Comparison of ENCODE assay signal across 19 cellular contexts in the genomic region with DNA sequence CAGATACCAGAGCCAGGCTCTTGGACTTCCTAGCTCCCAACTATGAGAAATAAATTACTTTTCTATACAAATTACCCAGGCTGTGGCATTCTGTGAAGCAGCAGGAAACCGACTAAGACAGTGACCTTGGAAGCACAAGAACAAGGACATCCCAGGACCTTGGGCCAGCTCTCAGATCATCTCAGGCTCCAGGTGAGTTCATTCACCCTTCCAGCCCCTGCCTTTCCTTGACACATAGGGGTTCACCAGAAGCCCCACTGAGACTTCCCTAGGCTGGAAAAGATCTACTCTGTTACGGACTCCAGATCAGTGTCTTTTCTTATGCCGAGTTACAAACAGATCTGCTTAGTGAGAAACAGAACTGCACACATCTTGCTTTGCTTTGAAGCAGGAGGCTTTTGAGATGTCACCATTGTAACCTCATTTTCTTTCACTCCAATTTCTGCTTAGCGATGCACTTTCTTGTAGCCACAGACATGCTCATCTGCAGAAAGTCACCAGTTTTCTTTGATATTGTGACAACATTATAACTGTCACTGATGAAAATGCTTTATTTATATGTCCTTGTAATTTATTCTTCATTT. TPM values are rescaled to one million over a fixed set of nuclear protein-coding genes. Genes with fewer than 3 reads are reported as not detected.
DNase-seq lines count a peak whose midpoint lies in the region; ATAC-seq and TF ChIP-seq lines count a peak whose summit lies in the region.
"Had no signal": no experiment of that assay in that cellular context is flagged by ENCODE, and none has a peak within 500 bp of the region (broad histone marks: within the 10 kb centered on the region; RNA-seq: fewer than 3 reads in every experiment).

No MANE protein-coding gene starts in this region.

- no peak for DNase-seq in activated T-cell treated with anti-CD3 and anti-CD28 coated beads, Interleukin-2, amount 50 U/mL, for 72 hours
- no peak for DNase-seq in activated T-cell treated with anti-CD3 and anti-CD28 coated beads, Interleukin-2, amount 50 U/mL, for 1 hour
- DNase-seq in MM.1S = peak; percentile 39
- DNase-seq in activated T-helper 2 cell treated with anti-CD3 and anti-CD28 coated beads, Interferon-gamma antibody, Interleukin-2, Interleukin-4, amounts not matched to agents 10 μg/mL and 5 μg/mL and 100 μg/mL, durations not matched to agents 14 hours and 24 hours and 36 hours (ENCODE audit: low spot score) = no peak
- DNase-seq in stimulated activated effector memory CD8-positive, alpha-beta T cell treated with anti-CD3 and anti-CD28 coated beads, Interleukin-12 subunit alpha, Interleukin-12 subunit beta, amount 100 ng/mL, for 72 hours (ENCODE audit: low spot score in 2 of 2) = no peak
- DNase-seq in effector CD8-positive, alpha-beta T cell (lab: John Stamatoyannopoulos, UW) = no peak
- DNase-seq: hypothalamus; NCI-H1092; NCI-H2081; NCI-H510A treated with DMSO at 0.1 percent for 48 hours; stimulated activated naive CD4-positive, alpha-beta T cell treated with Interleukin-2 at 50 U/mL for 16 hours; T1000; uterus had no signal

- peak; percentile 40 to 52 for ATAC-seq in activated T-cell treated with anti-CD3 and anti-CD28 coated beads, Interleukin-2, amount 50 U/mL, for 72 hours (replicated peaks in 1 of 2)
- ATAC-seq in stimulated activated effector memory CD8-positive, alpha-beta T cell treated with anti-CD3 and anti-CD28 coated beads, Interleukin-12 subunit alpha, Interleukin-12 subunit beta, amount 100 ng/mL, for 72 hours = peak; percentile 46
- no peak for ATAC-seq in GM18519 (IDR thresholded peaks at IDR 0.05; ENCODE audit: low FRiP score, unreplicated experiment)
- no peak for ATAC-seq in HG03521 (IDR thresholded peaks at IDR 0.05; ENCODE audit: unreplicated experiment)

- no peaks in the 10 kb centered on the region for H3K27me3 ChIP-seq in MM.1S (replicated peaks; ENCODE audit: insufficient read depth, low read length)
- H3K27me3 ChIP-seq: uterus had no signal

- H3K36me3 Mint-ChIP-seq in activated T-cell treated with anti-CD3 and anti-CD28 coated beads, Interleukin-2, amount 50 U/mL, for 72 hours (ENCODE audit: insufficient read depth in 2 of 2) = peaks cover 0 to 9% of the 10 kb centered on the region in 2 donors
- peaks cover 6% of the 10 kb centered on the region for H3K36me3 Mint-ChIP-seq in activated T-helper 2 cell treated with anti-CD3 and anti-CD28 coated beads, Interferon-gamma antibody, Interleukin-2, Interleukin-4, amounts not matched to agents 10 μg/mL and 5 μg/mL and 100 μg/mL, durations not matched to agents 14 hours and 24 hours and 36 hours (ENCODE audit: low read depth)
- H3K36me3 Mint-ChIP-seq in stimulated activated effector memory CD8-positive, alpha-beta T cell treated with anti-CD3 and anti-CD28 coated beads, Interleukin-12 subunit alpha, Interleukin-12 subunit beta, amount 100 ng/mL, for 72 hours = no peaks in the 10 kb centered on the region

- TF ChIP-seq CTCF in MM.1S (IDR thresholded peaks at IDR 0.05; ENCODE audit: low read length) = no peak

- no peak overlapping the region for H3K4me3 ChIP-seq in MM.1S (ENCODE audit: low read length)
- H3K4me3 ChIP-seq: uterus had no signal

- H3K4me1 Mint-ChIP-seq in activated T-cell treated with anti-CD3 and anti-CD28 coated beads, Interleukin-2, amount 50 U/mL, for 72 hours (ENCODE audit: low read depth) = peaks cover 42% of the 10 kb centered on the region
- H3K4me1 Mint-ChIP-seq in activated T-helper 2 cell treated with anti-CD3 and anti-CD28 coated beads, Interferon-gamma antibody, Interleukin-2, Interleukin-4, amounts not matched to agents 10 μg/mL and 5 μg/mL and 100 μg/mL, durations not matched to agents 14 hours and 24 hours and 36 hours (ENCODE audit: low read depth) = peaks cover 33% of the 10 kb centered on the region
- H3K4me1 Mint-ChIP-seq in stimulated activated effector memory CD8-positive, alpha-beta T cell treated with anti-CD3 and anti-CD28 coated beads, Interleukin-12 subunit alpha, Interleukin-12 subunit beta, amount 100 ng/mL, for 72 hours = peaks cover 33% of the 10 kb centered on the region

- H3K4me2 ChIP-seq in MM.1S (ENCODE audit: low read depth, low read length) = no peak overlapping the region

- H3K4me3 Mint-ChIP-seq in activated T-cell treated with anti-CD3 and anti-CD28 coated beads, Interleukin-2, amount 50 U/mL, for 72 hours = peak overlapping the region; percentile 44 to 67
- no peak overlapping the region for H3K4me3 Mint-ChIP-seq in activated T-helper 2 cell treated with anti-CD3 and anti-CD28 coated beads, Interferon-gamma antibody, Interleukin-2, Interleukin-4, amounts not matched to agents 10 μg/mL and 5 μg/mL and 100 μg/mL, durations not matched to agents 14 hours and 24 hours and 36 hours (ENCODE audit: low read depth)
- H3K4me3 Mint-ChIP-seq in stimulated activated effector memory CD8-positive, alpha-beta T cell treated with anti-CD3 and anti-CD28 coated beads, Interleukin-12 subunit alpha, Interleukin-12 subunit beta, amount 100 ng/mL, for 72 hours = peak overlapping the region; percentile 15
- H3K4me3 Mint-ChIP-seq: neural crest cell had no signal

- no peaks in the 10 kb centered on the region for H3K79me2 ChIP-seq in MM.1S (ENCODE audit: low read length)

- no peaks in the 10 kb centered on the region for H3K36me3 ChIP-seq in MM.1S (replicated peaks; ENCODE audit: insufficient read depth, low read length)
- H3K36me3 ChIP-seq: uterus had no signal

- no peak overlapping the region for H3K9ac ChIP-seq in MM.1S (ENCODE audit: low read length)

- H3K27me3 Mint-ChIP-seq in activated T-cell treated with anti-CD3 and anti-CD28 coated beads, Interleukin-2, amount 50 U/mL, for 72 hours (ENCODE audit: low read depth) = no peaks in the 10 kb centered on the region
- no peaks in the 10 kb centered on the region for H3K27me3 Mint-ChIP-seq in activated T-helper 2 cell treated with anti-CD3 and anti-CD28 coated beads, Interferon-gamma antibody, Interleukin-2, Interleukin-4, amounts not matched to agents 10 μg/mL and 5 μg/mL and 100 μg/mL, durations not matched to agents 14 hours and 24 hours and 36 hours (ENCODE audit: low read depth)

- H3K4me1 ChIP-seq in MM.1S (ENCODE audit: low read length) = no peaks in the 10 kb centered on the region

- intact Hi-C loops in activated T-helper 2 cell treated with anti-CD3 and anti-CD28 coated beads, Interferon-gamma antibody, Interleukin-2, Interleukin-4, amounts not matched to agents 10 μg/mL and 5 μg/mL and 100 μg/mL, durations not matched to agents 14 hours and 24 hours and 36 hours (cut with micrococcal nuclease) = no loop called here

- H2AFZ ChIP-seq in MM.1S (ENCODE audit: low read length) = no peak overlapping the region

- H4K20me1 ChIP-seq in MM.1S (ENCODE audit: insufficient read depth, low read length) = no peaks in the 10 kb centered on the region

- H3K27ac ChIP-seq in MM.1S (ENCODE audit: low read length) = no peak overlapping the region
- H3K27ac ChIP-seq: uterus had no signal

- no peaks in the 10 kb centered on the region for H3K9me3 ChIP-seq in MM.1S (replicated peaks; ENCODE audit: insufficient read depth, low read length)
- H3K9me3 ChIP-seq: uterus had no signal

- H3K27ac Mint-ChIP-seq in activated T-cell treated with anti-CD3 and anti-CD28 coated beads, Interleukin-2, amount 50 U/mL, for 72 hours = peak overlapping the region; percentile 91
- peak overlapping the region; percentile 68 for H3K27ac Mint-ChIP-seq in activated T-helper 2 cell treated with anti-CD3 and anti-CD28 coated beads, Interferon-gamma antibody, Interleukin-2, Interleukin-4, amounts not matched to agents 10 μg/mL and 5 μg/mL and 100 μg/mL, durations not matched to agents 14 hours and 24 hours and 36 hours
- peak overlapping the region; percentile 75 for H3K27ac Mint-ChIP-seq in stimulated activated effector memory CD8-positive, alpha-beta T cell treated with anti-CD3 and anti-CD28 coated beads, Interleukin-12 subunit alpha, Interleukin-12 subunit beta, amount 100 ng/mL, for 72 hours

- peaks cover 0 to 1% of the 10 kb centered on the region in 2 donors for H3K9me3 Mint-ChIP-seq in activated T-cell treated with anti-CD3 and anti-CD28 coated beads, Interleukin-2, amount 50 U/mL, for 72 hours
- peaks cover 11% of the 10 kb centered on the region for H3K9me3 Mint-ChIP-seq in activated T-helper 2 cell treated with anti-CD3 and anti-CD28 coated beads, Interferon-gamma antibody, Interleukin-2, Interleukin-4, amounts not matched to agents 10 μg/mL and 5 μg/mL and 100 μg/mL, durations not matched to agents 14 hours and 24 hours and 36 hours
- no peaks in the 10 kb centered on the region for H3K9me3 Mint-ChIP-seq in stimulated activated effector memory CD8-positive, alpha-beta T cell treated with anti-CD3 and anti-CD28 coated beads, Interleukin-12 subunit alpha, Interleukin-12 subunit beta, amount 100 ng/mL, for 72 hours

- H3K9me2 ChIP-seq in MM.1S (replicated peaks; ENCODE audit: insufficient read depth, low read length) = no peaks in the 10 kb centered on the region

- no peaks in the 10 kb centered on the region for H3F3A ChIP-seq in MM.1S (ENCODE audit: insufficient read depth, low read length)

RNA-seq across cellular contexts. Expression of a gene that starts 8.2 kb away (rescaled TPM):
- under 1 TPM; 0.05 to 0.14 TPM for total RNA-seq in activated T-cell treated with anti-CD3 and anti-CD28 coated beads, Interleukin-2, amount 50 U/mL, for 72 hours
- total RNA-seq in activated T-helper 2 cell treated with anti-CD3 and anti-CD28 coated beads, Interferon-gamma antibody, Interleukin-2, Interleukin-4, amounts not matched to agents 10 μg/mL and 5 μg/mL and 100 μg/mL, durations not matched to agents 14 hours and 24 hours and 36 hours = 0.02 TPM in 2 replicates
- total RNA-seq: astrocyte, chondrocyte, neural crest cell, renal cortical epithelial cell had no signal

Comparison
In these comparisons a context has a peak if more than half of its experiments do, and no peak if none do; other contexts are left out.
1. ATAC-seq: peak in activated T-cell treated with anti-CD3 and anti-CD28 coated beads, Interleukin-2, amount 50 U/mL, for 72 hours (2 of 2) and stimulated activated effector memory CD8-positive, alpha-beta T cell treated with anti-CD3 and anti-CD28 coated beads, Interleukin-12 subunit alpha, Interleukin-12 subunit beta, amount 100 ng/mL, for 72 hours (single experiment); none in GM18519 (single experiment) and HG03521 (single experiment).
2. Peak in every context shown above with its lines, with median percentiles within 50 percentile points of each other: H3K27ac Mint-ChIP-seq.